In genomic region chr6:90221403-90221802, GRCh38 we compare ENCODE assay signal across 1 cellular context.
TF ChIP-seq lines count a peak whose summit lies in the region.

No MANE protein-coding gene starts in this region.

TF ChIP-seq in IMR-90, 13 proteins besides CTCF, POLR2A, EP300 and RAD21 (continued from another document):
- no peak for TF ChIP-seq MXI1 (IDR thresholded peaks at IDR 0.05; ENCODE audit: borderline replicate concordance, low read depth, low read length)
- no peak for TF ChIP-seq FOS (IDR thresholded peaks at IDR 0.05; ENCODE audit: low read depth, low read length)
- no peak for TF ChIP-seq RCOR1 (IDR thresholded peaks at IDR 0.05; ENCODE audit: insufficient replicate concordance, low read length)
- no peak for TF ChIP-seq ELK1 (IDR thresholded peaks at IDR 0.05; ENCODE audit: borderline replicate concordance, low read depth, low read length)
- TF ChIP-seq SMC3 (IDR thresholded peaks at IDR 0.05; ENCODE audit: low read depth, low read length) = no peak
TF ChIP-seq in IMR-90: peak in this region for 0.
